In the genomic region with DNA sequence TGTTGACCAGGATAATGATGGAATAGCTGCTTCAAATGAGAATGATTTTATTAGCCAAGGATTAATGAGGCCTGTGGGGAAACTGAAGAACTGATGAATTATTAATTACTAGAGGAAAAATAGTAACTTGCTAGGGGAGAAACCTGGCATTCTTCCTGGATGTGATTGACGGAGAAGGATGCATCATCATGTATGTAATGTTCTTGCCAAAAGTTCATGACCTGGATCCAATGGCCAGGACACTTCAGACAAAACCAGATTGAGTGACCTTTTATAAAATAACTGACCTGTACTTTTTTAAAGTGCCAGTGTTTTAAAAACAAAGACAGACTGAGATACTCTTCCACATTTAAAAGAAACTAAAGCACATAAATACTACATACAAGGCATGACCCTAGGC, we compare ENCODE assay signal across 23 cellular contexts.
"Had no signal": no experiment of that assay in that cellular context is flagged by ENCODE, and none has a peak within 500 bp of the region (broad histone marks: within the 10 kb centered on the region; RNA-seq: fewer than 3 reads in every experiment).

No MANE protein-coding gene starts in this region.

- H3K4me1 Mint-ChIP-seq: activated naive CD4-positive, alpha-beta T cell treated with anti-CD3 and anti-CD28 coated beads, Interleukin-2, amount 10 ng/mL, durations not matched to agents 7 days and 5 days; natural killer cell; stimulated activated effector memory CD8-positive, alpha-beta T cell treated with anti-CD3 and anti-CD28 coated beads, Interleukin-12 subunit alpha, Interleukin-12 subunit beta, amount 100 ng/mL, for 72 hours; stimulated activated naive CD8-positive, alpha-beta T cell treated with anti-CD3 and anti-CD28 coated beads, Interleukin-15, amount 100 ng/mL, for 72 hours had no signal

- H3K27ac Mint-ChIP-seq: activated naive CD4-positive, alpha-beta T cell treated with anti-CD3 and anti-CD28 coated beads, Interleukin-2, amount 10 ng/mL, durations not matched to agents 7 days and 5 days; effector memory CD8-positive, alpha-beta T cell; natural killer cell; stimulated activated effector memory CD8-positive, alpha-beta T cell treated with anti-CD3 and anti-CD28 coated beads, Interleukin-12 subunit alpha, Interleukin-12 subunit beta, amount 100 ng/mL, for 72 hours; stimulated activated naive CD8-positive, alpha-beta T cell treated with anti-CD3 and anti-CD28 coated beads, Interleukin-15, amount 100 ng/mL, for 72 hours had no signal

- DNase-seq: activated CD4-positive, alpha-beta T cell treated with anti-CD3 and anti-CD28 coated beads for 48 hours; activated CD4-positive, alpha-beta T cell treated with anti-CD3 and anti-CD28 coated beads, Interleukin-2, amount 50 U/mL, for 48 hours; activated CD8-positive, alpha-beta memory T cell treated with anti-CD3 and anti-CD28 coated beads for 24 hours; activated gamma-delta T cell; activated naive CD4-positive, alpha-beta T cell treated with anti-CD3 and anti-CD28 coated beads, Interleukin-2, amount 10 ng/mL, durations not matched to agents 7 days and 5 days; aorta; body of pancreas; cerebellar nuclear complex; cortex of kidney; effector memory CD8-positive, alpha-beta T cell; erythroblast; foreskin melanocyte; heart right ventricle; left ventricle myocardium superior; natural killer cell; right cardiac atrium; stimulated activated CD4-positive, alpha-beta T cell treated with anti-CD3 and anti-CD28 coated beads, Interleukin-4, amount 100 ng/mL, for 1 hour; stimulated activated naive CD8-positive, alpha-beta T cell treated with anti-CD3 and anti-CD28 coated beads, Interleukin-15, amount 100 ng/mL, for 72 hours; substantia nigra; upper lobe of right lung had no signal

- H3K4me3 Mint-ChIP-seq: activated naive CD4-positive, alpha-beta T cell treated with anti-CD3 and anti-CD28 coated beads, Interleukin-2, amount 10 ng/mL, durations not matched to agents 7 days and 5 days; effector memory CD8-positive, alpha-beta T cell; natural killer cell; stimulated activated effector memory CD8-positive, alpha-beta T cell treated with anti-CD3 and anti-CD28 coated beads, Interleukin-12 subunit alpha, Interleukin-12 subunit beta, amount 100 ng/mL, for 72 hours; stimulated activated naive CD8-positive, alpha-beta T cell treated with anti-CD3 and anti-CD28 coated beads, Interleukin-15, amount 100 ng/mL, for 72 hours had no signal

- H3K4me3 ChIP-seq: body of pancreas, cardiac muscle cell, heart right ventricle, upper lobe of right lung had no signal

- H3K27me3 Mint-ChIP-seq: activated naive CD4-positive, alpha-beta T cell treated with anti-CD3 and anti-CD28 coated beads, Interleukin-2, amount 10 ng/mL, durations not matched to agents 7 days and 5 days; effector memory CD8-positive, alpha-beta T cell; stimulated activated naive CD8-positive, alpha-beta T cell treated with anti-CD3 and anti-CD28 coated beads, Interleukin-15, amount 100 ng/mL, for 72 hours had no signal

- ATAC-seq: activated CD4-positive, CD25-positive, alpha-beta regulatory T cell treated with anti-CD3 and anti-CD28 coated beads, Interleukin-2, amount 50 U/mL, for 24 hours; body of pancreas; effector memory CD8-positive, alpha-beta T cell; heart right ventricle; left ventricle myocardium superior; natural killer cell; right cardiac atrium; stimulated activated effector memory CD8-positive, alpha-beta T cell treated with anti-CD3 and anti-CD28 coated beads, Interleukin-12 subunit alpha, Interleukin-12 subunit beta, amount 100 ng/mL, for 72 hours; stimulated activated naive CD8-positive, alpha-beta T cell treated with anti-CD3 and anti-CD28 coated beads, Interleukin-15, amount 100 ng/mL, for 72 hours; upper lobe of right lung had no signal
